ENCODE assay signal across 14 cellular contexts in genomic region chr5:81247441-81247972, GRCh38. TPM values are rescaled to one million over a fixed set of nuclear protein-coding genes. Genes with fewer than 3 reads are reported as not detected.
A peak's percentile ranks its signal among the peaks of the same experiment; 100 is the strongest.
DNase-seq lines count a peak whose midpoint lies in the region; ATAC-seq and TF ChIP-seq lines count a peak whose summit lies in the region.
"Had no signal": no experiment of that assay in that cellular context is flagged by ENCODE, and none has a peak within 500 bp of the region (broad histone marks: within the 10 kb centered on the region; RNA-seq: fewer than 3 reads in every experiment).

No MANE protein-coding gene starts in this region.

- no peak for ATAC-seq in psoas muscle
- ATAC-seq in GM21528 (IDR thresholded peaks at IDR 0.05; ENCODE audit: low FRiP score, unreplicated experiment), result no peak

- H3K9me3 ChIP-seq in SJSA1 (replicated peaks) (no peaks in the 10 kb centered on the region), psoas muscle (no peaks in the 10 kb centered on the region)
- H3K9me3 ChIP-seq: thyroid gland had no signal

- H3K36me3 Mint-ChIP-seq in Calu3 (ENCODE audit: insufficient read depth, unreplicated experiment), result no peaks in the 10 kb centered on the region

- CTCF ChIA-PET in Calu3 (lab: Charles Lee), result interaction anchor here (1.0 kb wide), 1 partner anchor 52 kb away, joined by 5 read pairs; no protein-coding TSS in a partner anchor

- H3K27me3 Mint-ChIP-seq in Calu3 (ENCODE audit: unreplicated experiment), result no peaks in the 10 kb centered on the region

- H3K27ac ChIP-seq in SJSA1 (peak overlapping the region; percentile 8; the same call in 1 of the 2 replicates), psoas muscle (peak overlapping the region; percentile 98)
- H3K27ac ChIP-seq: HL-60, thyroid gland had no signal

- 38 to 58% (median 49%) methylated on average over 3 of the region's 3 CpGs for WGBS in psoas muscle, 3 donors

- DNase-seq in Calu3 (no peak), SJSA1 (ENCODE audit: low read depth in 1 of 2, low spot score in 2 of 2) (peak in 1 of 2 experiments; percentile 19), fibroblast of pulmonary artery (ENCODE audit: low read depth) (peak; percentile 63), psoas muscle (no peak), NCI-H524 treated with DMSO at 0.1 percent for 48 hours (lab: John Stamatoyannopoulos, UW) (no peak), NCI-H1930 (lab: John Stamatoyannopoulos, UW) (no peak)
- DNase-seq in activated CD4-positive, alpha-beta T cell treated with anti-CD3 and anti-CD28 coated beads for 1 hour, result no peak
- DNase-seq: activated CD4-positive, alpha-beta T cell treated with anti-CD3 and anti-CD28 coated beads, Interleukin-2, amount 50 U/mL, for 1 hour; activated naive CD4-positive, alpha-beta T cell treated with anti-CD3 and anti-CD28 coated beads, Interleukin-2, amount 50 U/mL, for 16 hours; NCI-H2107; SHP77 treated with DMSO at 0.1 percent for 48 hours; thyroid gland had no signal

- H3K4me3 Mint-ChIP-seq in Calu3 (ENCODE audit: low read depth, unreplicated experiment), result no peak overlapping the region

- H3K36me3 ChIP-seq in SJSA1 (no peaks in the 10 kb centered on the region), psoas muscle (ENCODE audit: insufficient read depth in 1 of 2, low read depth in 1 of 2) (peaks cover 12 to 21% of the 10 kb centered on the region in 2 donors)
- H3K36me3 ChIP-seq: thyroid gland had no signal

- H3K27ac Mint-ChIP-seq in Calu3 (ENCODE audit: unreplicated experiment), result peak overlapping the region; percentile 36

- no peaks in the 10 kb centered on the region for H3K27me3 ChIP-seq in SJSA1 (replicated peaks)
- no peaks in the 10 kb centered on the region for H3K27me3 ChIP-seq in psoas muscle (ENCODE audit: insufficient read depth in 3 of 3, low read length in 2 of 3)
- H3K27me3 ChIP-seq: thyroid gland had no signal

- peaks cover 48% of the 10 kb centered on the region for H3K4me1 Mint-ChIP-seq in Calu3 (ENCODE audit: low read depth, unreplicated experiment)

- H3K4me3 ChIP-seq in SJSA1, result no peak overlapping the region
- H3K4me3 ChIP-seq in fibroblast of pulmonary artery (replicated peaks; ENCODE audit: low read depth, low read length), result no peak overlapping the region
- H3K4me3 ChIP-seq in psoas muscle, result no peak overlapping the region
- H3K4me3 ChIP-seq: thyroid gland had no signal

- peaks cover 9% of the 10 kb centered on the region; the same call in 1 of the 2 replicates for H3K4me1 ChIP-seq in SJSA1 (replicated peaks)
- H3K4me1 ChIP-seq in psoas muscle, result peaks cover 86% of the 10 kb centered on the region
- H3K4me1 ChIP-seq: thyroid gland had no signal

- no TSS peak for BruUV-seq in Calu3 (replicated peaks; lab: Mats Ljungman, UMichigan)

- intact Hi-C loops in Calu3 (cut with micrococcal nuclease; ENCODE audit: unreplicated experiment) (loop anchor here (10.0 kb wide), 1 partner anchor 47 kb away; no protein-coding TSS in a partner anchor), psoas muscle (cut with DNase I) (loop anchor here in 1 of 2 donors (5.0 kb wide), 1 partner anchor 45 kb away; no protein-coding TSS in a partner anchor)

- H3K9me3 Mint-ChIP-seq in Calu3 (ENCODE audit: low read depth, unreplicated experiment), result no peaks in the 10 kb centered on the region

- TF ChIP-seq CTCF in Calu3 (IDR thresholded peaks at IDR 0.05; ENCODE audit: unreplicated experiment), result no peak
- TF ChIP-seq CTCF in fibroblast of pulmonary artery (IDR thresholded peaks at IDR 0.05; ENCODE audit: low read length, missing control alignments), result no peak
- TF ChIP-seq CTCF in psoas muscle (IDR thresholded peaks at IDR 0.05), result no peak

RNA-seq across cellular contexts. Expression of gene CKMT2, which starts 14.4 kb away (rescaled TPM):
- total RNA-seq in Calu3 (2022), result 0.24 TPM in 1 of 2 replicates, not detected in the other
- total RNA-seq in SJSA1 (2014; rRNA removed; shearing (Covaris generic)), result not detected in 2 replicates
- 100 to 1,000 TPM; 517 to 907 (median 611) TPM for total RNA-seq in psoas muscle
- 1,000 to 10,000 TPM in 1 of 3 donors, 100 to 1,000 TPM in 2; 606 to 1,358 (median 830) TPM for polyA plus RNA-seq in psoas muscle

RNA-seq across cellular contexts. Expression of gene ZCCHC9, which starts 53.9 kb away (rescaled TPM):
- 34.9 and 36.1 TPM in 2 replicates for total RNA-seq in Calu3 (2022)
- 33.2 and 53.8 TPM in 2 replicates for total RNA-seq in SJSA1 (2014; rRNA removed; shearing (Covaris generic))
- total RNA-seq in psoas muscle, result 10 to 100 TPM in 3 of 4 donors, 1 to 10 TPM in 1; 9.6 to 45.1 (median 20.0) TPM
- 10 to 100 TPM; 16.3 to 29.2 (median 26.2) TPM for polyA plus RNA-seq in psoas muscle

Comparison
In these comparisons a context has a peak if more than half of its experiments do, and no peak if none do; other contexts are left out.
1. RNA of gene CKMT2, which starts 14.4 kb away (total RNA-seq): 517 to 907 TPM in psoas muscle; 0.24 TPM in Calu3 and not detected in SJSA1; every median in the first group is over 100 times any median in the second.